ENCODE assay signal across 36 cellular contexts in the genomic region with DNA sequence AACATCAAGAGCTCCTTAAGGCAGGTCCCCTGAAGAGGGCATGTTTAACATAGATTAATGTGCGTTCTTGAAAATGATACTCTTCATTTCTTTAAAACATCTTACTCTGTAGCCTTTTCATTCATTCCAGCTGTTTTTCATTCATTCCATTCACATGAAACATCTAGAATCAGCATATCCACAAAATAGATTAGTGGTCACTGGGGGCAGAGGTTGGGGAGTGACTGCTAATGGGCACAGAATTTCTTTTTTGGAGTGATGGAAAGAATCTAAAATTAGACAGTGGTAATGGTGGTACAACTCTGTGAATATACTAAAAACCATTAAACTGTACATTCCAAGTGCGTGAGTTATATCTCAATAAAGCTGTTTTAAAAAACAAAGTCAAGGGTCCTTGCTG. TPM values are rescaled to one million over a fixed set of nuclear protein-coding genes. Genes with fewer than 3 reads are reported as not detected.
DNase-seq lines count a peak whose midpoint lies in the region; ATAC-seq and TF ChIP-seq lines count a peak whose summit lies in the region.
"Had no signal": no experiment of that assay in that cellular context is flagged by ENCODE, and none has a peak within 500 bp of the region (broad histone marks: within the 10 kb centered on the region; RNA-seq: fewer than 3 reads in every experiment).

No MANE protein-coding gene starts in this region.

- H3K27me3 ChIP-seq in smooth muscle cell (ENCODE audit: low read depth) = no peaks in the 10 kb centered on the region
- H3K27me3 ChIP-seq: neutrophil, right lobe of liver, stomach, thyroid gland, uterus had no signal

- H3K4me3 ChIP-seq in fibroblast of mammary gland (ENCODE audit: control insufficient read depth, low read depth, low read length) = no peak overlapping the region
- H3K4me3 ChIP-seq in smooth muscle cell = no peak overlapping the region
- H3K4me3 ChIP-seq: left ventricle myocardium inferior, right lobe of liver, stomach, thyroid gland, uterus had no signal

- H3K79me2 ChIP-seq in smooth muscle cell (ENCODE audit: low read depth) = no peaks in the 10 kb centered on the region

- H3K4me2 ChIP-seq in smooth muscle cell = no peak overlapping the region

- DNase-seq in EH (ENCODE audit: low read depth) (peak; percentile 88), M059J (ENCODE audit: low read depth) (peak; percentile 12), fibroblast of mammary gland (ENCODE audit: low read depth) (peak; percentile 36), smooth muscle cell (lab: John Stamatoyannopoulos, UW; ENCODE audit: unreplicated experiment) (no peak), GM13976 (ENCODE audit: low spot score) (no peak)
- DNase-seq: ACHN; activated CD4-positive, alpha-beta memory T cell treated with anti-CD3 and anti-CD28 coated beads for 36 hours; activated naive CD4-positive, alpha-beta T cell treated with anti-CD3 and anti-CD28 coated beads, Interleukin-2, amount 10 ng/mL, durations not matched to agents 7 days and 5 days; amniotic stem cell; C1 segment of cervical spinal cord; COR-L47; DMS53; GDM1; islet precursor cell; Kasumi-1; left ventricle myocardium inferior; naive B cell; NCI-H146; NCI-H345; NCI-H748 treated with DMSO at 0.1 percent for 48 hours; right lobe of liver; Right ventricle myocardium superior; stimulated activated CD4-positive, alpha-beta T cell treated with anti-CD3 and anti-CD28 coated beads, Interleukin-12 subunit alpha, Interleukin-12 subunit beta, amount 100 ng/mL, for 4 hours; stimulated activated CD4-positive, alpha-beta T cell treated with anti-CD3 and anti-CD28 coated beads, Interleukin-2, amount 100 ng/mL, for 48 hours; stomach; T-helper 2 cell; thyroid gland; uterus had no signal

- no peaks in the 10 kb centered on the region for H3K36me3 ChIP-seq in smooth muscle cell (ENCODE audit: low read depth)
- H3K36me3 ChIP-seq: uterus had no signal

- no peaks in the 10 kb centered on the region for H4K20me1 ChIP-seq in smooth muscle cell (ENCODE audit: low read depth)

- no peaks in the 10 kb centered on the region for H3F3A ChIP-seq in smooth muscle cell (ENCODE audit: low read depth)

- no peak for TF ChIP-seq CTCF in fibroblast of mammary gland (conservative IDR thresholded peaks at IDR 0.05; ENCODE audit: control insufficient read depth, insufficient read depth, low read depth, low read length)
- no peak for TF ChIP-seq CTCF in smooth muscle cell (IDR thresholded peaks at IDR 0.05; ENCODE audit: borderline replicate concordance, insufficient read depth, poor library complexity, severe bottlenecking)
- no peak for TF ChIP-seq CTCF in GM13976 (IDR thresholded peaks at IDR 0.05; ENCODE audit: borderline replicate concordance, control extremely low read depth, extremely low read depth, insufficient read depth, missing control alignments)

- 82% methylated on average over 2 of the region's 2 CpGs for WGBS in smooth muscle cell (ENCODE audit: low lambda C conversion rate)

- no peak overlapping the region for H3K9ac ChIP-seq in smooth muscle cell (ENCODE audit: low read depth)

- no peak overlapping the region for H2AFZ ChIP-seq in smooth muscle cell (ENCODE audit: low read depth)

- peak overlapping the region; percentile 19 for H3K27ac ChIP-seq in smooth muscle cell (ENCODE audit: low read depth)
- H3K27ac ChIP-seq: HL-60, left ventricle myocardium inferior, neutrophil, right lobe of liver, stomach, thyroid gland, uterus had no signal

- H3K9me3 ChIP-seq in smooth muscle cell (replicated peaks; ENCODE audit: low read depth) = no peaks in the 10 kb centered on the region
- H3K9me3 ChIP-seq: left ventricle myocardium inferior, neutrophil, right lobe of liver, stomach, thyroid gland, uterus had no signal

- H3K4me1 ChIP-seq in smooth muscle cell (ENCODE audit: low read depth) = no peaks in the 10 kb centered on the region
- H3K4me1 ChIP-seq: right lobe of liver, stomach, thyroid gland, uterus had no signal

- in situ Hi-C loops in GM13976 (cut with MboI; ENCODE audit: low sequenced_read_pairs, unreplicated experiment) = loop anchor here (5.0 to 10.0 kb wide), 2 partner anchors 166 to 413 kb away; no protein-coding TSS in a partner anchor

- ATAC-seq in GM21515 (IDR thresholded peaks at IDR 0.05; ENCODE audit: unreplicated experiment) = no peak
- ATAC-seq in GM19463 (IDR thresholded peaks at IDR 0.05; ENCODE audit: unreplicated experiment) = no peak
- ATAC-seq: activated CD4-positive, CD25-positive, alpha-beta regulatory T cell treated with anti-CD3 and anti-CD28 coated beads, Interleukin-2, amount 50 U/mL, for 24 hours; right lobe of liver had no signal

RNA-seq across cellular contexts. Expression of a gene that starts 15.4 kb away (rescaled TPM):
- total RNA-seq in M059J (2014; rRNA removed; shearing (Covaris generic)) = not detected in 2 replicates
- total RNA-seq in smooth muscle cell = 0.13 and 0.81 TPM in 2 replicates
- 0.19 and 0.35 TPM in 2 replicates for polyA plus RNA-seq in smooth muscle cell
- total RNA-seq: endothelial cell of umbilical vein, H4, progenitor cell of endocrine pancreas had no signal
- polyA plus RNA-seq: endothelial cell of umbilical vein had no signal

RNA-seq across cellular contexts. Expression of a gene that starts 41.5 kb away (rescaled TPM):
- not detected in 2 replicates for total RNA-seq in M059J (2014; rRNA removed; shearing (Covaris generic))
- total RNA-seq in smooth muscle cell = not detected in 2 replicates
- polyA plus RNA-seq in smooth muscle cell = not detected in 2 replicates
- total RNA-seq: activated CD4-positive, alpha-beta memory T cell treated with anti-CD3 and anti-CD28 coated beads for 36 hours; endothelial cell of umbilical vein; H4; left ventricle myocardium inferior; progenitor cell of endocrine pancreas; Right ventricle myocardium superior; thyroid gland had no signal
- polyA plus RNA-seq: endothelial cell of umbilical vein had no signal

Comparison
In these comparisons a context has a peak if more than half of its experiments do, and no peak if none do; other contexts are left out.
1. DNase-seq: peak in EH (single experiment), M059J (single experiment) and fibroblast of mammary gland (single experiment); none in smooth muscle cell (single experiment) and GM13976 (single experiment).